8 cellular contexts compared by ENCODE assay signal in the genomic region with DNA sequence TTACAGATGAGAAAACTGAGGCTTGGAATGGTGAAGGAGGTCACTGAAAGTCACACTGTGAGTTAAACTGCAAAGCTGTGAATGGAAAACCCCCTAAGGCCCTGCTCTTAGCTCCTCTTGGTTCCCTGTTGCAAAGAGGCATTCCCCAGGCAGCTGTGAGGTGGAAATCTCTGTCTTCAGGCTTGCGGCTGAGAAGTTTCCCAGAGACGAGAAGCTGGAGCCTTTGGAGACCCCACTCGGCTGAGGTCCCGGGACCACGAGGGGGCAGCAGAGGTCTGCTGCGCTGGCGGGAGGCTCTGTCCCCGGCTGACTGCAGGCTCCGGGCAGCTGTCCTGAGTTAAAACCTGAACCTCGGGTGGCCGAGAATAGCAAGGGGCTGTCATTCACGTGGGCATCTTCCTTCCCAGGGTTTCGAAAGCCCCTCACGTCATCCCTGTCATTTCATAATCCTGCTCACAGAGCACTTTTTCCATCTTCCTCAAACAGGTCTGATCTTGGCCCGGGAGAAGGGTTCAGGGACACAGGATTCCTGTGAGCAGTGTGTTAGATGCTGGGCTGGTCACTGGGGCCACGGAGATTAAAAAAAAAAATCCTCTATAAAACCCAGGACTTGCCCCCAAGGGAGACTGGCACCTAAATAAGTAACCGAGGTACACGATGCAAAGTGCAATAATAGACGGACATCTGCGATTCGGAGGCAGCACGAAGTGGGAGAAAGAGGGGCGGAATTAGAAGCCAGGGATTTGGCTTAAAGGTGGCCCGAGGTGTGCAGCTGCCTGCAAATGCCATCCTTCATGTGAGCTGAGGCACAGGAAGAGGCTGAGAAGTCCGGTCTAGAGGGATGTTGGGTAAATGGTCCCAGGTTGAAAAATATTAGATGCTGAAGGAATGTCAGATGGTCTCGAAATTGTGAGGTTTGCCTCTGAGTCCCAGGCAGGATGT. TPM values are rescaled to one million over a fixed set of nuclear protein-coding genes. Genes with fewer than 3 reads are reported as not detected.
DNase-seq lines count a peak whose midpoint lies in the region; FAIRE-seq and TF ChIP-seq lines count a peak whose summit lies in the region.

No MANE protein-coding gene starts in this region.

- H3F3A ChIP-seq in neural progenitor cell (ENCODE audit: low read depth): peaks cover 4% of the 10 kb centered on the region

- H3K9ac ChIP-seq in neural progenitor cell: no peak overlapping the region
- H3K9ac ChIP-seq in stomach smooth muscle (ENCODE audit: low read length in 2 of 2): peak overlapping the region in 1 of 2 donors; percentile 13

- no peak overlapping the region for H3K4me2 ChIP-seq in neural progenitor cell

- in situ Hi-C loops in KBM-7 (cut with MboI; ENCODE audit: low pct_unique_long_range_greater_than_20kb, low sequenced_read_pairs): no loop called here

- H3K36me3 Mint-ChIP-seq in neural progenitor cell: no peaks in the 10 kb centered on the region

- H3K9me3 Mint-ChIP-seq in neural progenitor cell: no peaks in the 10 kb centered on the region

- peak; percentile 85 for DNase-seq in BE2C
- peak; percentile 88 for DNase-seq in GM19239 (ENCODE audit: insufficient read length, low spot score)
- peak; percentile 80 for DNase-seq in KBM-7
- DNase-seq in RPMI7951 (ENCODE audit: low read depth): peak; percentile 73
- peak; percentile 51 to 52 for DNase-seq in activated T-helper 1 cell treated with anti-CD3 and anti-CD28 coated beads, Interleukin-2, amount 50 U/mL, for 16 hours (ENCODE audit: low read depth in 1 of 2, low spot score in 1 of 2)
- peak; percentile 71 for DNase-seq in fibroblast of the conjunctiva (ENCODE audit: low read depth)
- DNase-seq in neural progenitor cell (ENCODE audit: low spot score): peak; percentile 93

- no peaks in the 10 kb centered on the region for H3K9me3 ChIP-seq in BE2C
- no peaks in the 10 kb centered on the region for H3K9me3 ChIP-seq in neural progenitor cell (ENCODE audit: low read depth)
- no peaks in the 10 kb centered on the region for H3K9me3 ChIP-seq in stomach smooth muscle (ENCODE audit: control insufficient read depth in 2 of 2, low read length in 2 of 2)

- peak overlapping the region; percentile 73 for H2AFZ ChIP-seq in neural progenitor cell (replicated peaks)

- H3K4me3 Mint-ChIP-seq in neural progenitor cell: peak overlapping the region; percentile 9

- H3K4me1 Mint-ChIP-seq in neural progenitor cell: peaks cover 12% of the 10 kb centered on the region

- TF ChIP-seq CTCF in BE2C (IDR thresholded peaks at IDR 0.05; ENCODE audit: low read depth, low read length) (peak; percentile 87), neural progenitor cell (IDR thresholded peaks at IDR 0.05) (peak; percentile 98)

- H3K4me3 ChIP-seq in BE2C (ENCODE audit: low read depth, low read length): no peak overlapping the region
- no peak overlapping the region for H3K4me3 ChIP-seq in neural progenitor cell
- H3K4me3 ChIP-seq in stomach smooth muscle (ENCODE audit: low read length in 2 of 2): peak overlapping the region; percentile 40 to 43

- H3K27me3 Mint-ChIP-seq in neural progenitor cell (ENCODE audit: insufficient read depth, low read depth): peaks cover 8% of the 10 kb centered on the region

- H3K4me1 ChIP-seq in BE2C (no peaks in the 10 kb centered on the region), neural progenitor cell (peaks cover 2% of the 10 kb centered on the region), stomach smooth muscle (ENCODE audit: control insufficient read depth, insufficient read depth, low read length) (peaks cover 8% of the 10 kb centered on the region)

- H3K27me3 ChIP-seq in BE2C (no peaks in the 10 kb centered on the region), neural progenitor cell (peaks cover 33% of the 10 kb centered on the region), stomach smooth muscle (ENCODE audit: control insufficient read depth in 1 of 2, insufficient read depth in 2 of 2, low read length in 2 of 2) (peaks cover 0 to 2% of the 10 kb centered on the region in 2 donors)

- H3K79me2 ChIP-seq in neural progenitor cell (ENCODE audit: low read depth): no peaks in the 10 kb centered on the region

- H3K27ac ChIP-seq in neural progenitor cell: no peak overlapping the region
- no peak overlapping the region for H3K27ac ChIP-seq in stomach smooth muscle (ENCODE audit: low read length)

- no peaks in the 10 kb centered on the region for H4K20me1 ChIP-seq in neural progenitor cell (ENCODE audit: low read depth)

- FAIRE-seq in GM19239 (lab: Jason Lieb, UNC): peak; percentile 94

- no peak overlapping the region for H3K27ac Mint-ChIP-seq in neural progenitor cell

- H3K36me3 ChIP-seq in BE2C (no peaks in the 10 kb centered on the region), neural progenitor cell (no peaks in the 10 kb centered on the region), stomach smooth muscle (ENCODE audit: control insufficient read depth in 2 of 2, insufficient read depth in 2 of 2, low read length in 2 of 2) (no peaks in the 10 kb centered on the region)

RNA-seq across cellular contexts. Expression of a gene that starts 24.6 kb away (rescaled TPM):
- 1.0 TPM for polyA plus RNA-seq in BE2C (2012; ENCODE audit: insufficient read depth, insufficient read length, low read depth)
- 7.2 and 7.3 TPM in 2 replicates for total RNA-seq in RPMI7951 (2014; rRNA removed; shearing (Covaris generic))
- 0.43 TPM in 1 of 2 replicates, not detected in the other for total RNA-seq in neural progenitor cell (ENCODE audit: low replicate concordance)

RNA-seq across cellular contexts. Expression of a gene that starts 35.0 kb away (rescaled TPM):
- 1.0 TPM for polyA plus RNA-seq in BE2C (2012; ENCODE audit: insufficient read depth, insufficient read length, low read depth)
- total RNA-seq in RPMI7951 (2014; rRNA removed; shearing (Covaris generic)): not detected in 2 replicates
- total RNA-seq in neural progenitor cell (ENCODE audit: low replicate concordance): 0.65 TPM in 1 of 2 replicates, not detected in the other

Comparison
In these comparisons a context has a peak if more than half of its experiments do, and no peak if none do; other contexts are left out.
1. H3K4me3 ChIP-seq: peak in stomach smooth muscle (2 of 2); none in BE2C (single experiment) and neural progenitor cell (single experiment).
2. Peak in every context shown above with its lines, with median percentiles within 50 percentile points of each other: DNase-seq.